In genomic region chr14:52267501-52268190, GRCh38 we compare ENCODE assay signal across 8 cellular contexts. TPM values are rescaled to one million over a fixed set of nuclear protein-coding genes. Genes with fewer than 3 reads are reported as not detected.
A peak's percentile ranks its signal among the peaks of the same experiment; 100 is the strongest.
DNase-seq lines count a peak whose midpoint lies in the region; ATAC-seq and TF ChIP-seq lines count a peak whose summit lies in the region.

A gene with protein sequence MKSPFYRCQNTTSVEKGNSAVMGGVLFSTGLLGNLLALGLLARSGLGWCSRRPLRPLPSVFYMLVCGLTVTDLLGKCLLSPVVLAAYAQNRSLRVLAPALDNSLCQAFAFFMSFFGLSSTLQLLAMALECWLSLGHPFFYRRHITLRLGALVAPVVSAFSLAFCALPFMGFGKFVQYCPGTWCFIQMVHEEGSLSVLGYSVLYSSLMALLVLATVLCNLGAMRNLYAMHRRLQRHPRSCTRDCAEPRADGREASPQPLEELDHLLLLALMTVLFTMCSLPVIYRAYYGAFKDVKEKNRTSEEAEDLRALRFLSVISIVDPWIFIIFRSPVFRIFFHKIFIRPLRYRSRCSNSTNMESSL (plus strand): TSS chr14:52267698. CDS start chr14:52267815, 117 bp downstream.

- H3K9me3 ChIP-seq in mucosa of descending colon (no peaks in the 10 kb centered on the region), thoracic aorta (no peaks in the 10 kb centered on the region)

- intact Hi-C loops in CD14-positive monocyte (cut with micrococcal nuclease) = no loop called here
- intact Hi-C loops in mucosa of descending colon (cut with DNase I, micrococcal nuclease) = no loop called here

- H3K27ac ChIP-seq in thoracic aorta = no peak within 1 kb of the TSS

- peak within 1 kb of the TSS in 1 of 7 donors; percentile 54 for H3K27ac Mint-ChIP-seq in CD14-positive monocyte
- no peak within 1 kb of the TSS for H3K27ac Mint-ChIP-seq in T-helper 2 cell treated with Interferon-gamma antibody and Interleukin-4, amounts not matched to agents 5 μg/mL and 100 μg/mL, for 36 hours

- no peaks in the 10 kb centered on the region for H3K27me3 ChIP-seq in thoracic aorta (replicated peaks; ENCODE audit: insufficient read depth)

- peak within 1 kb of the TSS; percentile 52 to 90 for H3K4me3 Mint-ChIP-seq in CD14-positive monocyte
- H3K4me3 Mint-ChIP-seq in T-helper 2 cell treated with Interferon-gamma antibody and Interleukin-4, amounts not matched to agents 5 μg/mL and 100 μg/mL, for 36 hours = peak within 1 kb of the TSS; percentile 91

- H3K36me3 ChIP-seq in mucosa of descending colon (ENCODE audit: low read depth) = no peaks in the 10 kb centered on the region
- no peaks in the 10 kb centered on the region for H3K36me3 ChIP-seq in thoracic aorta

- H3K4me3 ChIP-seq in mucosa of descending colon (peak within 1 kb of the TSS; percentile 56), thoracic aorta (peak within 1 kb of the TSS; percentile 65)

- H3K4me1 Mint-ChIP-seq in CD14-positive monocyte = peaks cover 32% of the 10 kb centered on the region
- H3K4me1 Mint-ChIP-seq in T-helper 2 cell treated with Interferon-gamma antibody and Interleukin-4, amounts not matched to agents 5 μg/mL and 100 μg/mL, for 36 hours (ENCODE audit: low read depth) = peaks cover 44% of the 10 kb centered on the region

- TF ChIP-seq CTCF in CD14-positive monocyte (IDR thresholded peaks at IDR 0.05) (no peak), mucosa of descending colon (IDR thresholded peaks at IDR 0.05) (no peak), thoracic aorta (IDR thresholded peaks at IDR 0.05) (no peak)

- H3K36me3 Mint-ChIP-seq in CD14-positive monocyte = peaks cover 3 to 7% of the 10 kb centered on the region in 2 donors
- H3K36me3 Mint-ChIP-seq in T-helper 2 cell treated with Interferon-gamma antibody and Interleukin-4, amounts not matched to agents 5 μg/mL and 100 μg/mL, for 36 hours (ENCODE audit: low read depth) = peaks cover 16% of the 10 kb centered on the region

- H3K4me1 ChIP-seq in mucosa of descending colon (ENCODE audit: low read depth) (peaks cover 17% of the 10 kb centered on the region), thoracic aorta (ENCODE audit: control insufficient read depth in 1 of 2, low read depth in 2 of 2) (peaks cover 0 to 19% of the 10 kb centered on the region in 2 donors)

- DNase-seq in CD14-positive monocyte (ENCODE audit: low spot score) = no peak
- peak; percentile 25 for DNase-seq in T-helper 2 cell treated with Interferon-gamma antibody and Interleukin-4, amounts not matched to agents 5 μg/mL and 100 μg/mL, for 36 hours (ENCODE audit: low spot score)
- peak; percentile 12 for DNase-seq in effector CD4-positive, alpha-beta T cell
- DNase-seq in mucosa of descending colon = peak; percentile 85 to 87 (median 87)
- DNase-seq in thoracic aorta (ENCODE audit: low spot score) = no peak
- no peak for DNase-seq in NCI-H345 (lab: John Stamatoyannopoulos, UW)
- DNase-seq in KG1 (lab: John Stamatoyannopoulos, UW) = no peak
- DNase-seq in NCI-H146 treated with DMSO at 0.1 percent for 48 hours (lab: John Stamatoyannopoulos, UW; ENCODE audit: unreplicated experiment) = no peak

- H3K27me3 Mint-ChIP-seq in CD14-positive monocyte (ENCODE audit: low read depth in 3 of 3) = peaks cover 82 to 94% (median 89%) of the 10 kb centered on the region in 3 donors
- H3K27me3 Mint-ChIP-seq in T-helper 2 cell treated with Interferon-gamma antibody and Interleukin-4, amounts not matched to agents 5 μg/mL and 100 μg/mL, for 36 hours (ENCODE audit: low read depth) = peaks cover 56% of the 10 kb centered on the region

- H3K9me3 Mint-ChIP-seq in CD14-positive monocyte = peaks cover 0 to 13% (median 5%) of the 10 kb centered on the region in 7 donors
- no peaks in the 10 kb centered on the region for H3K9me3 Mint-ChIP-seq in T-helper 2 cell treated with Interferon-gamma antibody and Interleukin-4, amounts not matched to agents 5 μg/mL and 100 μg/mL, for 36 hours

- peak; percentile 90 for ATAC-seq in mucosa of descending colon
- no peak for ATAC-seq in thoracic aorta (ENCODE audit: insufficient number of reproducible peaks, low FRiP score, low read depth)

RNA-seq across cellular contexts. Expression of the gene that starts here (rescaled TPM):
- polyA plus RNA-seq in CD14-positive monocyte = not detected
- total RNA-seq in mucosa of descending colon = 10 to 100 TPM in 2 of 3 donors, 1 to 10 TPM in 1; 10.0 to 23.7 (median 20.9) TPM
- 1 to 10 TPM; 2.0 to 2.9 TPM for total RNA-seq in thoracic aorta

Comparison
In these comparisons a context has a peak if more than half of its experiments do, and no peak if none do; other contexts are left out.
1. DNase-seq: peak in T-helper 2 cell treated with Interferon-gamma antibody and Interleukin-4, amounts not matched to agents 5 μg/mL and 100 μg/mL, for 36 hours (single experiment), effector CD4-positive, alpha-beta T cell (single experiment) and mucosa of descending colon (3 of 3); none in CD14-positive monocyte (single experiment), thoracic aorta (single experiment), NCI-H345 (single experiment), KG1 (single experiment) and NCI-H146 treated with DMSO at 0.1 percent for 48 hours (single experiment).